Comparison of ENCODE assay signal across 12 cellular contexts in the genomic region with DNA sequence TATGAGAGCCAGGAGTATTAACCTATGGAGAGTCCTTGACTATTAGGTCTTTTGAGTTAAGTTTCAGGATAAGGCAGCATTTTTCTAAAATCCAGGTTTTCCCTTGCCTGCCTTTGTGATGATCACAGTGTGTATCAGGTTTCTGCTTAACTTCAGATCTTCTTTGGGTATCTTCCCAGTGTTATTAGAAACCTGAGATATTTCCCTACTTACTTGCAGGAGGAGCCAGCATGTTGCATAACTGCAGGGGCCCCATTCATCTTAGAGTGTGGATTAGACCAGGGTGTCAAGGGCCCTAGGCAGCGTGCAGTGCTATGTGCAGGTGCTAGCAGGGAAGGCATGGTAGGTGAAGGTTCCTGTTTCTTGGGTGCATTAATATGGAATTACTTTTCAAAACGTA.
A peak's percentile ranks its signal among the peaks of the same experiment; 100 is the strongest.
DNase-seq lines count a peak whose midpoint lies in the region; ATAC-seq, FAIRE-seq and TF ChIP-seq lines count a peak whose summit lies in the region.
"Had no signal": no experiment of that assay in that cellular context is flagged by ENCODE, and none has a peak within 500 bp of the region (broad histone marks: within the 10 kb centered on the region; RNA-seq: fewer than 3 reads in every experiment).

No MANE protein-coding gene starts in this region.

- H3K4me2 ChIP-seq in fibroblast of lung (ENCODE audit: extremely low read depth, insufficient read depth, low read length): no peak overlapping the region

- no peak overlapping the region for H3K4me3 Mint-ChIP-seq in stimulated activated naive CD8-positive, alpha-beta T cell treated with anti-CD3 and anti-CD28 coated beads, Interleukin-15, amount 100 ng/mL, for 72 hours
- no peak overlapping the region for H3K4me3 Mint-ChIP-seq in activated naive CD8-positive, alpha-beta T cell treated with anti-CD3 and anti-CD28 coated beads for 36 hours

- no peak overlapping the region for H3K27ac ChIP-seq in fibroblast of lung (ENCODE audit: insufficient read depth, low read length)
- H3K27ac ChIP-seq in pancreas: peak overlapping the region in 1 of 4 donors; percentile 22

- H3K9me3 ChIP-seq in fibroblast of lung (ENCODE audit: control insufficient read depth, insufficient read depth, low read depth, low read length): no peaks in the 10 kb centered on the region
- H3K9me3 ChIP-seq in pancreas: no peaks in the 10 kb centered on the region

- no peak for FAIRE-seq in pancreas (lab: Jason Lieb, UNC)
- FAIRE-seq: islet of Langerhans had no signal

- no peak overlapping the region for H2AFZ ChIP-seq in fibroblast of lung (ENCODE audit: low read length)

- no peaks in the 10 kb centered on the region for H3K79me2 ChIP-seq in fibroblast of lung (ENCODE audit: control insufficient read depth, insufficient read depth, low read length)

- H3K27ac Mint-ChIP-seq in stimulated activated naive CD8-positive, alpha-beta T cell treated with anti-CD3 and anti-CD28 coated beads, Interleukin-15, amount 100 ng/mL, for 72 hours: no peak overlapping the region
- H3K27ac Mint-ChIP-seq in activated naive CD8-positive, alpha-beta T cell treated with anti-CD3 and anti-CD28 coated beads for 36 hours: no peak overlapping the region
- H3K27ac Mint-ChIP-seq: progenitor cell of endocrine pancreas had no signal

- H3K4me1 Mint-ChIP-seq in stimulated activated naive CD8-positive, alpha-beta T cell treated with anti-CD3 and anti-CD28 coated beads, Interleukin-15, amount 100 ng/mL, for 72 hours: peaks cover 24% of the 10 kb centered on the region
- peaks cover 15% of the 10 kb centered on the region for H3K4me1 Mint-ChIP-seq in activated naive CD8-positive, alpha-beta T cell treated with anti-CD3 and anti-CD28 coated beads for 36 hours

- peaks cover 87% of the 10 kb centered on the region for H3K27me3 Mint-ChIP-seq in stimulated activated naive CD8-positive, alpha-beta T cell treated with anti-CD3 and anti-CD28 coated beads, Interleukin-15, amount 100 ng/mL, for 72 hours
- peaks cover 96% of the 10 kb centered on the region for H3K27me3 Mint-ChIP-seq in activated naive CD8-positive, alpha-beta T cell treated with anti-CD3 and anti-CD28 coated beads for 36 hours
- H3K27me3 Mint-ChIP-seq: progenitor cell of endocrine pancreas had no signal

- H3K4me3 ChIP-seq in fibroblast of lung (replicated peaks in 1 of 4; ENCODE audit: control extremely low read depth in 1 of 4, insufficient read depth in 1 of 4, low read depth in 3 of 4, low read length in 4 of 4) (no peak overlapping the region), pancreas (no peak overlapping the region)

- 65 to 73% methylated on average over 2 of the region's 2 CpGs for WGBS in pancreas, 2 donors

- no peak for TF ChIP-seq CTCF in fibroblast of lung (conservative IDR thresholded peaks at IDR 0.05 in 1 of 2, IDR thresholded peaks at IDR 0.05 in 1 of 2; ENCODE audit: low read depth in 1 of 2, low read length in 2 of 2)
- TF ChIP-seq CTCF in pancreas (IDR thresholded peaks at IDR 0.05): no peak

- H4K20me1 ChIP-seq in fibroblast of lung (ENCODE audit: control insufficient read depth, extremely low read depth, insufficient read depth, low read length): no peaks in the 10 kb centered on the region

- H3K9ac ChIP-seq in fibroblast of lung (ENCODE audit: insufficient read depth, low read length): no peak overlapping the region

- ATAC-seq in pancreas (peak in 3 of 4 donors; percentile 34 to 44 (median 37)), HG03439 (IDR thresholded peaks at IDR 0.05; ENCODE audit: unreplicated experiment) (no peak)
- ATAC-seq in stimulated activated naive CD8-positive, alpha-beta T cell treated with anti-CD3 and anti-CD28 coated beads, Interleukin-15, amount 100 ng/mL, for 72 hours: no peak

- H3K27me3 ChIP-seq in fibroblast of lung (ENCODE audit: control insufficient read depth, insufficient read depth, low read length) (no peaks in the 10 kb centered on the region), pancreas (no peaks in the 10 kb centered on the region)

- intact Hi-C loops in pancreas (cut with DNase I): no loop called here

- peaks cover 3% of the 10 kb centered on the region for H3K36me3 Mint-ChIP-seq in activated naive CD8-positive, alpha-beta T cell treated with anti-CD3 and anti-CD28 coated beads for 36 hours

- no peaks in the 10 kb centered on the region for H3K9me3 Mint-ChIP-seq in stimulated activated naive CD8-positive, alpha-beta T cell treated with anti-CD3 and anti-CD28 coated beads, Interleukin-15, amount 100 ng/mL, for 72 hours
- no peaks in the 10 kb centered on the region for H3K9me3 Mint-ChIP-seq in activated naive CD8-positive, alpha-beta T cell treated with anti-CD3 and anti-CD28 coated beads for 36 hours

- peak; percentile 40 for DNase-seq in GM03348 (ENCODE audit: low spot score)
- peak; percentile 34 for DNase-seq in NCI-H524 treated with DMSO at 0.1 percent for 48 hours (lab: John Stamatoyannopoulos, UW)
- peak; percentile 44 to 77 for DNase-seq in fibroblast of lung (ENCODE audit: low read depth in 2 of 2)
- DNase-seq in pancreas: no peak
- DNase-seq in iPS-NIHi7 (ENCODE audit: extremely low spot score): no peak
- no peak for DNase-seq in stimulated activated naive CD8-positive, alpha-beta T cell treated with anti-CD3 and anti-CD28 coated beads, Interleukin-15, amount 100 ng/mL, for 72 hours
- DNase-seq in activated naive CD8-positive, alpha-beta T cell treated with anti-CD3 and anti-CD28 coated beads for 36 hours: no peak
- DNase-seq: activated CD4-positive, alpha-beta T cell treated with anti-CD3 and anti-CD28 coated beads, Interleukin-2, amount 50 U/mL, for 1 hour; activated naive CD4-positive, alpha-beta T cell treated with anti-CD3 and anti-CD28 coated beads, Interleukin-2, amount 50 U/mL, for 16 hours had no signal

- no peaks in the 10 kb centered on the region for H3K36me3 ChIP-seq in fibroblast of lung (ENCODE audit: control insufficient read depth, insufficient read depth, low read length)
- H3K36me3 ChIP-seq in pancreas: no peaks in the 10 kb centered on the region

- peaks cover 3% of the 10 kb centered on the region for H3K4me1 ChIP-seq in fibroblast of lung (ENCODE audit: control insufficient read depth, extremely low read depth, insufficient read depth, low read length)
- peaks cover 0 to 16% (median 0%) of the 10 kb centered on the region in 3 donors for H3K4me1 ChIP-seq in pancreas

Comparison
In these comparisons a context has a peak if more than half of its experiments do, and no peak if none do; other contexts are left out.
1. DNase-seq: peak in GM03348 (single experiment), NCI-H524 treated with DMSO at 0.1 percent for 48 hours (single experiment) and fibroblast of lung (2 of 2); none in pancreas (0 of 6), iPS-NIHi7 (single experiment), stimulated activated naive CD8-positive, alpha-beta T cell treated with anti-CD3 and anti-CD28 coated beads, Interleukin-15, amount 100 ng/mL, for 72 hours (0 of 2) and activated naive CD8-positive, alpha-beta T cell treated with anti-CD3 and anti-CD28 coated beads for 36 hours (single experiment).
2. ATAC-seq: peak in pancreas (3 of 4); none in stimulated activated naive CD8-positive, alpha-beta T cell treated with anti-CD3 and anti-CD28 coated beads, Interleukin-15, amount 100 ng/mL, for 72 hours (single experiment) and HG03439 (single experiment).